ENCODE assay signal across 8 cellular contexts in genomic region chr20:38645980-38646858, GRCh38. TPM values are rescaled to one million over a fixed set of nuclear protein-coding genes. Genes with fewer than 3 reads are reported as not detected.
DNase-seq lines count a peak whose midpoint lies in the region; ATAC-seq and TF ChIP-seq lines count a peak whose summit lies in the region.

No MANE protein-coding gene starts in this region.

- H3K27ac Mint-ChIP-seq in activated T-helper 2 cell treated with anti-CD3 and anti-CD28 coated beads, Interferon-gamma antibody, Interleukin-2, Interleukin-4, amounts not matched to agents 10 μg/mL and 5 μg/mL and 100 μg/mL, durations not matched to agents 14 hours and 24 hours and 36 hours, result peak overlapping the region; percentile 23

- H3K36me3 Mint-ChIP-seq in activated T-helper 2 cell treated with anti-CD3 and anti-CD28 coated beads, Interferon-gamma antibody, Interleukin-2, Interleukin-4, amounts not matched to agents 10 μg/mL and 5 μg/mL and 100 μg/mL, durations not matched to agents 14 hours and 24 hours and 36 hours (ENCODE audit: low read depth), result no peaks in the 10 kb centered on the region

- peak; percentile 22 for DNase-seq in DMS 273 treated with DMSO at 0.1 percent for 48 hours (lab: John Stamatoyannopoulos, UW)
- DNase-seq in LoVo (ENCODE audit: low spot score), result peak; percentile 76
- DNase-seq in SHP77 (lab: John Stamatoyannopoulos, UW), result peak; percentile 18 to 68
- peak; percentile 87 for DNase-seq in activated T-helper 2 cell treated with anti-CD3 and anti-CD28 coated beads, Interferon-gamma antibody, Interleukin-2, Interleukin-4, amounts not matched to agents 10 μg/mL and 5 μg/mL and 100 μg/mL, durations not matched to agents 14 hours and 24 hours and 36 hours (ENCODE audit: low spot score)
- DNase-seq in foreskin melanocyte, result peak; percentile 31
- DNase-seq in occipital lobe (lab: John Stamatoyannopoulos, UW), result peak; percentile 69
- DNase-seq in suprapubic skin (ENCODE audit: low spot score in 2 of 2), result peak; percentile 81 to 85

- peak overlapping the region; percentile 77 for H3K4me3 Mint-ChIP-seq in activated T-helper 2 cell treated with anti-CD3 and anti-CD28 coated beads, Interferon-gamma antibody, Interleukin-2, Interleukin-4, amounts not matched to agents 10 μg/mL and 5 μg/mL and 100 μg/mL, durations not matched to agents 14 hours and 24 hours and 36 hours (ENCODE audit: low read depth)

- TF ChIP-seq CTCF in suprapubic skin (IDR thresholded peaks at IDR 0.05), result peak; percentile 74 to 92

- H3K27ac ChIP-seq in suprapubic skin, result no peak overlapping the region

- peaks cover 33% of the 10 kb centered on the region for H3K27me3 Mint-ChIP-seq in activated T-helper 2 cell treated with anti-CD3 and anti-CD28 coated beads, Interferon-gamma antibody, Interleukin-2, Interleukin-4, amounts not matched to agents 10 μg/mL and 5 μg/mL and 100 μg/mL, durations not matched to agents 14 hours and 24 hours and 36 hours (ENCODE audit: low read depth)

- H3K4me1 ChIP-seq in suprapubic skin, result peaks cover 8% of the 10 kb centered on the region

- WGBS in suprapubic skin, result 3% methylated on average over 25 of the region's 50 CpGs

- no peak for TF ChIP-seq POLR2A in suprapubic skin (IDR thresholded peaks at IDR 0.05)

- H3K36me3 ChIP-seq in suprapubic skin, result no peaks in the 10 kb centered on the region

- H3K9me3 Mint-ChIP-seq in activated T-helper 2 cell treated with anti-CD3 and anti-CD28 coated beads, Interferon-gamma antibody, Interleukin-2, Interleukin-4, amounts not matched to agents 10 μg/mL and 5 μg/mL and 100 μg/mL, durations not matched to agents 14 hours and 24 hours and 36 hours, result no peaks in the 10 kb centered on the region

- H3K9me3 ChIP-seq in suprapubic skin, result no peaks in the 10 kb centered on the region

- peak overlapping the region; percentile 22 for H3K4me3 ChIP-seq in suprapubic skin

- intact Hi-C loops in activated T-helper 2 cell treated with anti-CD3 and anti-CD28 coated beads, Interferon-gamma antibody, Interleukin-2, Interleukin-4, amounts not matched to agents 10 μg/mL and 5 μg/mL and 100 μg/mL, durations not matched to agents 14 hours and 24 hours and 36 hours (cut with micrococcal nuclease), result loop anchor here (1.0 to 2.0 kb wide), 5 partner anchors 85 to 402 kb away; partner anchors contain the start of gene FAM83D

- peak; percentile 71 for ATAC-seq in GM21786 (IDR thresholded peaks at IDR 0.05; ENCODE audit: unreplicated experiment)

- peaks cover 7% of the 10 kb centered on the region for H3K4me1 Mint-ChIP-seq in activated T-helper 2 cell treated with anti-CD3 and anti-CD28 coated beads, Interferon-gamma antibody, Interleukin-2, Interleukin-4, amounts not matched to agents 10 μg/mL and 5 μg/mL and 100 μg/mL, durations not matched to agents 14 hours and 24 hours and 36 hours (ENCODE audit: low read depth)

- peaks cover 75% of the 10 kb centered on the region for H3K27me3 ChIP-seq in suprapubic skin

- no peak for TF ChIP-seq EP300 in suprapubic skin (IDR thresholded peaks at IDR 0.05)

RNA-seq across cellular contexts. Expression of gene ARHGAP40, which starts 44.6 kb away (rescaled TPM):
- total RNA-seq in activated T-helper 2 cell treated with anti-CD3 and anti-CD28 coated beads, Interferon-gamma antibody, Interleukin-2, Interleukin-4, amounts not matched to agents 10 μg/mL and 5 μg/mL and 100 μg/mL, durations not matched to agents 14 hours and 24 hours and 36 hours, result not detected in 2 replicates
- total RNA-seq in occipital lobe, result not detected
- total RNA-seq in suprapubic skin, result 100 to 1,000 TPM in 2 of 4 donors, 10 to 100 TPM in 2; 30.2 to 139 (median 74.5) TPM

Comparison
In these comparisons a context has a peak if more than half of its experiments do, and no peak if none do; other contexts are left out.
1. DNase-seq: peak in every context shown above with its lines; median percentile 87 in activated T-helper 2 cell treated with anti-CD3 and anti-CD28 coated beads, Interferon-gamma antibody, Interleukin-2, Interleukin-4, amounts not matched to agents 10 μg/mL and 5 μg/mL and 100 μg/mL, durations not matched to agents 14 hours and 24 hours and 36 hours; 83 in suprapubic skin; 76 in LoVo; 69 in occipital lobe; 43 in SHP77; 31 in foreskin melanocyte; 22 in DMS 273 treated with DMSO at 0.1 percent for 48 hours.
2. RNA of gene ARHGAP40, which starts 44.6 kb away (total RNA-seq): 30.2 to 139 TPM in suprapubic skin; not detected in activated T-helper 2 cell treated with anti-CD3 and anti-CD28 coated beads, Interferon-gamma antibody, Interleukin-2, Interleukin-4, amounts not matched to agents 10 μg/mL and 5 μg/mL and 100 μg/mL, durations not matched to agents 14 hours and 24 hours and 36 hours and not detected in occipital lobe (single experiment); every median in the first group is over 10 times any median in the second.